ENCODE assay signal across 14 cellular contexts in genomic region chr16:74760007-74760767, GRCh38. TPM values are rescaled to one million over a fixed set of nuclear protein-coding genes. Genes with fewer than 3 reads are reported as not detected.
DNase-seq lines count a peak whose midpoint lies in the region; ATAC-seq, FAIRE-seq and TF ChIP-seq lines count a peak whose summit lies in the region.
"Had no signal": no experiment of that assay in that cellular context is flagged by ENCODE, and none has a peak within 500 bp of the region (broad histone marks: within the 10 kb centered on the region; RNA-seq: fewer than 3 reads in every experiment).

No MANE protein-coding gene starts in this region.

- H3K4me1 ChIP-seq in vagina: no peaks in the 10 kb centered on the region

- no peaks in the 10 kb centered on the region for H3K36me3 Mint-ChIP-seq in activated CD4-positive, alpha-beta memory T cell treated with anti-CD3 and anti-CD28 coated beads for 36 hours
- no peaks in the 10 kb centered on the region for H3K36me3 Mint-ChIP-seq in activated CD4-positive, alpha-beta memory T cell treated with anti-CD3 and anti-CD28 coated beads, Interleukin-2, amount 10 ng/mL, durations not matched to agents 7 days and 5 days (ENCODE audit: low read depth)
- H3K36me3 Mint-ChIP-seq in activated naive CD8-positive, alpha-beta T cell treated with anti-CD3 and anti-CD28 coated beads, Interleukin-2, amount 50 U/mL, for 24 hours (ENCODE audit: low read depth): no peaks in the 10 kb centered on the region
- H3K36me3 Mint-ChIP-seq: WTC11 had no signal

- H3K27me3 ChIP-seq in bronchial epithelial cell (ENCODE audit: control insufficient read depth, insufficient read depth, low read length): no peaks in the 10 kb centered on the region
- H3K27me3 ChIP-seq in vagina: no peaks in the 10 kb centered on the region

- no peak overlapping the region for H3K27ac ChIP-seq in vagina

- H3K27ac Mint-ChIP-seq in activated CD4-positive, alpha-beta memory T cell treated with anti-CD3 and anti-CD28 coated beads for 36 hours: peak overlapping the region; percentile 65
- H3K27ac Mint-ChIP-seq in activated CD4-positive, alpha-beta memory T cell treated with anti-CD3 and anti-CD28 coated beads, Interleukin-2, amount 10 ng/mL, durations not matched to agents 7 days and 5 days: no peak overlapping the region
- H3K27ac Mint-ChIP-seq in activated naive CD8-positive, alpha-beta T cell treated with anti-CD3 and anti-CD28 coated beads, Interleukin-2, amount 50 U/mL, for 24 hours: no peak overlapping the region
- H3K27ac Mint-ChIP-seq: WTC11 had no signal

- ATAC-seq in HG03378 (IDR thresholded peaks at IDR 0.05; ENCODE audit: unreplicated experiment): peak; percentile 49
- no peak for ATAC-seq in sciatic nerve
- no peak for ATAC-seq in activated naive CD8-positive, alpha-beta T cell treated with anti-CD3 and anti-CD28 coated beads, Interleukin-2, amount 50 U/mL, for 24 hours
- ATAC-seq: WTC11 had no signal

- no peaks in the 10 kb centered on the region for H3K4me1 Mint-ChIP-seq in activated CD4-positive, alpha-beta memory T cell treated with anti-CD3 and anti-CD28 coated beads for 36 hours (ENCODE audit: low read depth)
- H3K4me1 Mint-ChIP-seq in activated CD4-positive, alpha-beta memory T cell treated with anti-CD3 and anti-CD28 coated beads, Interleukin-2, amount 10 ng/mL, durations not matched to agents 7 days and 5 days: no peaks in the 10 kb centered on the region
- H3K4me1 Mint-ChIP-seq in activated naive CD8-positive, alpha-beta T cell treated with anti-CD3 and anti-CD28 coated beads, Interleukin-2, amount 50 U/mL, for 24 hours: no peaks in the 10 kb centered on the region

- POLR2A ChIA-PET in activated CD4-positive, alpha-beta memory T cell treated with anti-CD3 and anti-CD28 coated beads for 36 hours (lab: Charles Lee): no interaction called here
- POLR2A ChIA-PET in activated CD4-positive, alpha-beta memory T cell treated with anti-CD3 and anti-CD28 coated beads, Interleukin-2, amount 10 ng/mL, durations not matched to agents 7 days and 5 days (lab: Charles Lee): no interaction called here

- FAIRE-seq in bronchial epithelial cell (lab: Jason Lieb, UNC): peak; percentile 36

- intact Hi-C loops in activated CD4-positive, alpha-beta memory T cell treated with anti-CD3 and anti-CD28 coated beads for 36 hours (cut with micrococcal nuclease): no loop called here
- intact Hi-C loops in sciatic nerve (cut with DNase I) (no loop called here), vagina (cut with DNase I) (no loop called here)

- H3K27me3 Mint-ChIP-seq in activated CD4-positive, alpha-beta memory T cell treated with anti-CD3 and anti-CD28 coated beads for 36 hours: peaks cover 7% of the 10 kb centered on the region
- peaks cover 7% of the 10 kb centered on the region for H3K27me3 Mint-ChIP-seq in activated CD4-positive, alpha-beta memory T cell treated with anti-CD3 and anti-CD28 coated beads, Interleukin-2, amount 10 ng/mL, durations not matched to agents 7 days and 5 days
- peaks cover 6% of the 10 kb centered on the region for H3K27me3 Mint-ChIP-seq in activated naive CD8-positive, alpha-beta T cell treated with anti-CD3 and anti-CD28 coated beads, Interleukin-2, amount 50 U/mL, for 24 hours

- no peak overlapping the region for H3K4me3 Mint-ChIP-seq in activated CD4-positive, alpha-beta memory T cell treated with anti-CD3 and anti-CD28 coated beads for 36 hours
- no peak overlapping the region for H3K4me3 Mint-ChIP-seq in activated CD4-positive, alpha-beta memory T cell treated with anti-CD3 and anti-CD28 coated beads, Interleukin-2, amount 10 ng/mL, durations not matched to agents 7 days and 5 days
- no peak overlapping the region for H3K4me3 Mint-ChIP-seq in activated naive CD8-positive, alpha-beta T cell treated with anti-CD3 and anti-CD28 coated beads, Interleukin-2, amount 50 U/mL, for 24 hours
- H3K4me3 Mint-ChIP-seq: WTC11 had no signal

- TF ChIP-seq CTCF in bronchial epithelial cell (IDR thresholded peaks at IDR 0.05; ENCODE audit: insufficient read depth, low read length, severe bottlenecking) (no peak), vagina (IDR thresholded peaks at IDR 0.05) (no peak)

- no peaks in the 10 kb centered on the region for H3K9me3 ChIP-seq in vagina

- H3K36me3 ChIP-seq in bronchial epithelial cell (ENCODE audit: control insufficient read depth, insufficient read depth, low read length) (no peaks in the 10 kb centered on the region), vagina (no peaks in the 10 kb centered on the region)

- H3K9me3 Mint-ChIP-seq in activated CD4-positive, alpha-beta memory T cell treated with anti-CD3 and anti-CD28 coated beads for 36 hours: no peaks in the 10 kb centered on the region
- H3K9me3 Mint-ChIP-seq in activated CD4-positive, alpha-beta memory T cell treated with anti-CD3 and anti-CD28 coated beads, Interleukin-2, amount 10 ng/mL, durations not matched to agents 7 days and 5 days: no peaks in the 10 kb centered on the region
- H3K9me3 Mint-ChIP-seq in activated naive CD8-positive, alpha-beta T cell treated with anti-CD3 and anti-CD28 coated beads, Interleukin-2, amount 50 U/mL, for 24 hours: no peaks in the 10 kb centered on the region

- DNase-seq in activated CD4-positive, alpha-beta memory T cell treated with anti-CD3 and anti-CD28 coated beads for 36 hours: peak; percentile 64
- DNase-seq in activated CD4-positive, alpha-beta memory T cell treated with anti-CD3 and anti-CD28 coated beads, Interleukin-2, amount 10 ng/mL, durations not matched to agents 7 days and 5 days: no peak
- DNase-seq in bronchial epithelial cell (ENCODE audit: low read depth) (peak; percentile 86), sciatic nerve (ENCODE audit: low spot score) (peak; percentile 35), Kasumi-1 (lab: John Stamatoyannopoulos, UW) (no peak), vagina (ENCODE audit: extremely low spot score in 2 of 2) (no peak)
- no peak for DNase-seq in activated naive CD8-positive, alpha-beta T cell treated with anti-CD3 and anti-CD28 coated beads, Interleukin-2, amount 50 U/mL, for 24 hours
- DNase-seq: GDM1, hypothalamus, KBM-7, retina had no signal

- no peak for TF ChIP-seq POLR2A in vagina (IDR thresholded peaks at IDR 0.05)

- CTCF ChIA-PET in activated CD4-positive, alpha-beta memory T cell treated with anti-CD3 and anti-CD28 coated beads for 36 hours (lab: Charles Lee): no interaction called here
- CTCF ChIA-PET in activated CD4-positive, alpha-beta memory T cell treated with anti-CD3 and anti-CD28 coated beads, Interleukin-2, amount 10 ng/mL, durations not matched to agents 7 days and 5 days (lab: Charles Lee): no interaction called here

- H3K4me3 ChIP-seq in bronchial epithelial cell (ENCODE audit: low read depth, low read length) (no peak overlapping the region), vagina (no peak overlapping the region)

RNA-seq across cellular contexts. Expression of gene FA2H, which starts 14.4 kb away (rescaled TPM):
- under 1 TPM in 1 of 2 experiments, not detected in 1; 0.22 TPM for total RNA-seq in activated CD4-positive, alpha-beta memory T cell treated with anti-CD3 and anti-CD28 coated beads for 36 hours
- 1 to 10 TPM in 1 of 2 experiments, under 1 TPM in 1; 0.50 to 1.1 TPM for total RNA-seq in activated CD4-positive, alpha-beta memory T cell treated with anti-CD3 and anti-CD28 coated beads, Interleukin-2, amount 10 ng/mL, durations not matched to agents 7 days and 5 days
- total RNA-seq in bronchial epithelial cell: 1.6 and 3.2 TPM in 2 replicates
- total RNA-seq in sciatic nerve: 52.2 TPM
- not detected for total RNA-seq in vagina
- total RNA-seq: dermis microvascular lymphatic vessel endothelial cell had no signal

RNA-seq across cellular contexts. Expression of gene MLKL, which starts 59.5 kb away (rescaled TPM):
- total RNA-seq in activated CD4-positive, alpha-beta memory T cell treated with anti-CD3 and anti-CD28 coated beads for 36 hours: 10 to 100 TPM; 18.3 to 18.8 TPM
- 10 to 100 TPM; 42.8 to 45.2 TPM for total RNA-seq in activated CD4-positive, alpha-beta memory T cell treated with anti-CD3 and anti-CD28 coated beads, Interleukin-2, amount 10 ng/mL, durations not matched to agents 7 days and 5 days
- total RNA-seq in bronchial epithelial cell: 2.7 and 6.3 TPM in 2 replicates
- total RNA-seq in sciatic nerve: 19.4 TPM
- 40.0 TPM for total RNA-seq in vagina

Comparison
In these comparisons a context has a peak if more than half of its experiments do, and no peak if none do; other contexts are left out.
1. DNase-seq: peak in activated CD4-positive, alpha-beta memory T cell treated with anti-CD3 and anti-CD28 coated beads for 36 hours (single experiment), bronchial epithelial cell (single experiment) and sciatic nerve (single experiment); none in activated CD4-positive, alpha-beta memory T cell treated with anti-CD3 and anti-CD28 coated beads, Interleukin-2, amount 10 ng/mL, durations not matched to agents 7 days and 5 days (single experiment), Kasumi-1 (0 of 2), activated naive CD8-positive, alpha-beta T cell treated with anti-CD3 and anti-CD28 coated beads, Interleukin-2, amount 50 U/mL, for 24 hours (single experiment) and vagina (0 of 2).
2. RNA of gene FA2H, which starts 14.4 kb away (total RNA-seq): 52.2 TPM in sciatic nerve (single experiment); 1.6 to 3.2 TPM in bronchial epithelial cell, 0.50 to 1.1 TPM in activated CD4-positive, alpha-beta memory T cell treated with anti-CD3 and anti-CD28 coated beads, Interleukin-2, amount 10 ng/mL, durations not matched to agents 7 days and 5 days, 0.22 TPM in activated CD4-positive, alpha-beta memory T cell treated with anti-CD3 and anti-CD28 coated beads for 36 hours and not detected in vagina (single experiment); every median in the first group is over 10 times any median in the second.